In genomic region chr3:32570426-32571191, GRCh38 we compare ENCODE assay signal across 8 cellular contexts. TPM values are rescaled to one million over a fixed set of nuclear protein-coding genes. Genes with fewer than 3 reads are reported as not detected.
DNase-seq lines count a peak whose midpoint lies in the region; ATAC-seq and TF ChIP-seq lines count a peak whose summit lies in the region.

DYNC1LI1 (minus strand) TSS chr3:32570858; CDS start chr3:32570770, 88 bp downstream.

- H3K27ac ChIP-seq in MM.1S (ENCODE audit: low read length), result peak within 1 kb of the TSS; percentile 79

- H3K9ac ChIP-seq in ES-I3 (ENCODE audit: low read depth, low read length) (peak within 1 kb of the TSS; percentile 97), MM.1S (ENCODE audit: low read length) (peak within 1 kb of the TSS; percentile 85)

- peaks cover 46% of the 10 kb centered on the region for H3K79me2 ChIP-seq in MM.1S (ENCODE audit: low read length)

- TF ChIP-seq CTCF in MM.1S (IDR thresholded peaks at IDR 0.05; ENCODE audit: low read length) (no peak), fibroblast of the aortic adventitia (IDR thresholded peaks at IDR 0.05; ENCODE audit: insufficient read depth, low read length) (no peak), nephron (IDR thresholded peaks at IDR 0.05; ENCODE audit: unreplicated experiment in 3 of 3) (no peak)

- H3K4me3 ChIP-seq in MM.1S (ENCODE audit: low read length) (peak within 1 kb of the TSS; percentile 96), fibroblast of the aortic adventitia (ENCODE audit: low read depth, low read length) (peak within 1 kb of the TSS; percentile 90)

- peak within 1 kb of the TSS; percentile 84 to 98 (median 94) for H3K27ac Mint-ChIP-seq in nephron

- no peaks in the 10 kb centered on the region for H3K27me3 ChIP-seq in MM.1S (replicated peaks; ENCODE audit: insufficient read depth, low read length)

- H4K20me1 ChIP-seq in MM.1S (ENCODE audit: insufficient read depth, low read length), result no peaks in the 10 kb centered on the region

- H3K36me3 ChIP-seq in ES-I3 (ENCODE audit: insufficient read depth, low read length) (peaks cover 3% of the 10 kb centered on the region; the same call in 1 of the 2 replicates), MM.1S (replicated peaks; ENCODE audit: insufficient read depth, low read length) (no peaks in the 10 kb centered on the region)

- H3K9me2 ChIP-seq in MM.1S (replicated peaks; ENCODE audit: insufficient read depth, low read length), result no peaks in the 10 kb centered on the region

- no peaks in the 10 kb centered on the region for H3K9me3 ChIP-seq in ES-I3 (ENCODE audit: control insufficient read depth, insufficient read depth, low read length)
- H3K9me3 ChIP-seq in MM.1S (replicated peaks; ENCODE audit: insufficient read depth, low read length), result no peaks in the 10 kb centered on the region

- DNase-seq in HCEC 1CT (peak; percentile 90), MM.1S (peak; percentile 93), SHP77 treated with DMSO at 0.1 percent for 48 hours (lab: John Stamatoyannopoulos, UW) (peak; percentile 80), fibroblast of the aortic adventitia (ENCODE audit: low read depth) (peak; percentile 87)
- peak; percentile 98 for DNase-seq in activated effector memory CD4-positive, alpha-beta T cell treated with anti-CD3 and anti-CD28 coated beads, Interleukin-2, amount 50 U/mL, for 16 hours
- DNase-seq in stimulated activated naive CD8-positive, alpha-beta T cell treated with anti-CD3 and anti-CD28 coated beads, Interleukin-15, Interleukin-2, amounts not matched to agents 100 U/mL and 50 U/mL, for 24 hours, result peak; percentile 97

- peak within 1 kb of the TSS; percentile 89 to 96 (median 96) for H3K4me3 Mint-ChIP-seq in nephron

- H3F3A ChIP-seq in MM.1S (ENCODE audit: insufficient read depth, low read length), result peaks cover 8% of the 10 kb centered on the region; the same call in 1 of the 2 replicates

- peak within 1 kb of the TSS; percentile 92 for H3K4me2 ChIP-seq in MM.1S (ENCODE audit: low read depth, low read length)

- H3K27me3 Mint-ChIP-seq in nephron (ENCODE audit: low read depth), result no peaks in the 10 kb centered on the region

- ATAC-seq in stimulated activated naive CD8-positive, alpha-beta T cell treated with anti-CD3 and anti-CD28 coated beads, Interleukin-15, Interleukin-2, amounts not matched to agents 100 U/mL and 50 U/mL, for 24 hours, result peak; percentile 97

- H3K9me3 Mint-ChIP-seq in nephron, result no peaks in the 10 kb centered on the region

- H3K4me1 ChIP-seq in ES-I3 (ENCODE audit: insufficient read depth, low read length) (no peaks in the 10 kb centered on the region; the same call in 1 of the 2 replicates), MM.1S (ENCODE audit: low read length) (peaks cover 10% of the 10 kb centered on the region; the same call in 1 of the 2 replicates)

- peak within 1 kb of the TSS; percentile 95 for H2AFZ ChIP-seq in MM.1S (ENCODE audit: low read length)

- H3K4me1 Mint-ChIP-seq in nephron, result peaks cover 12% of the 10 kb centered on the region

- H3K36me3 Mint-ChIP-seq in nephron (ENCODE audit: low read depth), result peaks cover 8% of the 10 kb centered on the region

RNA-seq across cellular contexts. Expression of gene DYNC1LI1, which starts in this region (rescaled TPM):
- total RNA-seq in fibroblast of the aortic adventitia (ENCODE audit: low replicate concordance), result 42.5 and 84.3 TPM in 2 replicates

Comparison
In these comparisons a context has a peak if more than half of its experiments do, and no peak if none do; other contexts are left out.
1. Peak in every context shown above with its lines: DNase-seq, ATAC-seq, H3K4me3 ChIP-seq and H3K27ac ChIP-seq.